ENCODE assay signal across 1 cellular context in the genomic region with DNA sequence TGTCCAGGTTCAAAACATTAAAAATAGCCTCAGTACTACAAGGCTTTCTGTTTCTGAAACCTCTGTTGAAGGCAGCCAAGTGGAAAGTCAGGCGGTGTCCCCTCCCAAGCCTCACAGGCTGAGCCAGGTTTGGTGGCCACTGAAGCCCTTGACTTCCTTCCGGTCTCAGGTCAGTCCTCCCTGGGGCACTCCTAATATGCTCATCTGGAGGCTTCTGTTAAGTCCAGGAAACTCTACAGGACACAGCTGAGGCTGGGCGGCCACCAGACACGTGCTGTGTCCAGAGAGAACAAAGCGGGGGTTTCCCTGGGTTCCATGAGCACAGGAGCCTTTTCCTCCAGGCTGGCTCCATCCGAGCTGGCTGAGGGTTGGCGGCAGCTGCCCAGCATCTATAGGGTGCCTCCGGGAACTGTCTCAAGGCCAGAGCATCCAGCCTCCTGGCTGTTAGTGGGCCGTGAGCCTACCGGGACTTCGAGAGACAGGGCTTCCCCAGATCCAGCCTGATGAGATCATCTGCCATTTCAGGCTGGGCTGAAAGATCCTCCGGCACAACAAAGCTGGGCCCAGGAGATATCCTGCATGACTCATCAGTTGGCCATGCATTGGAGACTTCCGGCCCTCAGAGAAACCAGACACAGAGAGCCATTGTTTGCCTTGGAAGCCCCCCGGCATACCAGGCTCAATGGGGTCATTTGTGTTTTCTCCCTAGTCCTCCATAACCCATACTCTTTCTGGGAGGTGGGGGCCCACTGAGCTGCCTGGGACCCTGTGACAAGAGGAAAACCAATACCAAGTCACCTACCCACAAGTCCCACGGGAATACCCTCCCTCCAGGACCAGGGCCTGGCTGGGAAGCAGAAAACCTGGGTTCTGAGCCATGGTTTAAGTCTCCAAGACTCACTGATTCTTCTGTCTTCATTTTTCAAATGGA.
TF ChIP-seq lines count a peak whose summit lies in the region.

No MANE protein-coding gene starts in this region.

TF ChIP-seq in HepG2, 621 proteins besides CTCF, POLR2A, EP300 and RAD21 (continued from another document):
- TF ChIP-seq SMYD3 (CRISPR knock-in tag; IDR thresholded peaks at IDR 0.05) (peak; percentile 80), RNF2 (conservative IDR thresholded peaks at IDR 0.05; ENCODE audit: low read depth) (peak; percentile 92), CENPX (CRISPR knock-in tag; IDR thresholded peaks at IDR 0.05) (no peak), ZNF557 (CRISPR knock-in tag; IDR thresholded peaks at IDR 0.05) (peak; percentile 38; the same call in 1 of the 2 replicates), FOXP4 (CRISPR knock-in tag; IDR thresholded peaks at IDR 0.05) (peak; percentile 95), ZNF777 (CRISPR knock-in tag; IDR thresholded peaks at IDR 0.05) (0 out of 2 replicates have a peak, but pooled peaks have one; percentile 28), ZNF607 (CRISPR knock-in tag; IDR thresholded peaks at IDR 0.05; ENCODE audit: borderline replicate concordance) (peak; percentile 95), ZNF354B (CRISPR knock-in tag; IDR thresholded peaks at IDR 0.05) (no peak), ZNF180 (CRISPR knock-in tag; IDR thresholded peaks at IDR 0.05; ENCODE audit: borderline replicate concordance, low read depth) (no peak), ZNF768 (CRISPR knock-in tag; IDR thresholded peaks at IDR 0.05) (peak; percentile 84; the same call in 1 of the 2 replicates), RBM39 (IDR thresholded peaks at IDR 0.05; ENCODE audit: low read depth, low read length, poor library complexity, severe bottlenecking) (peak; percentile 80), ZNF83 (CRISPR knock-in tag; IDR thresholded peaks at IDR 0.05; ENCODE audit: borderline replicate concordance) (peak; percentile 20; the same call in 1 of the 2 replicates), ZNF562 (CRISPR knock-in tag; IDR thresholded peaks at IDR 0.05; ENCODE audit: borderline replicate concordance) (no peak), NR2F6 (IDR thresholded peaks at IDR 0.05) (peak; percentile 87), NR2F6 (CRISPR knock-in tag; IDR thresholded peaks at IDR 0.05) (peak; percentile 90), ZNF710 (CRISPR knock-in tag; IDR thresholded peaks at IDR 0.05; ENCODE audit: borderline replicate concordance) (peak; percentile 83; the same call in 1 of the 2 replicates), ZBTB44 (CRISPR knock-in tag; IDR thresholded peaks at IDR 0.05) (no peak), ARID2 (CRISPR knock-in tag; IDR thresholded peaks at IDR 0.05; ENCODE audit: borderline replicate concordance) (peak; percentile 70; the same call in 1 of the 2 replicates), TBL1XR1 (IDR thresholded peaks at IDR 0.05; ENCODE audit: borderline replicate concordance, low read length, partially characterized antibody) (no peak), PAF1 (CRISPR knock-in tag; IDR thresholded peaks at IDR 0.05) (no peak)
- TF ChIP-seq, protein P1, sequence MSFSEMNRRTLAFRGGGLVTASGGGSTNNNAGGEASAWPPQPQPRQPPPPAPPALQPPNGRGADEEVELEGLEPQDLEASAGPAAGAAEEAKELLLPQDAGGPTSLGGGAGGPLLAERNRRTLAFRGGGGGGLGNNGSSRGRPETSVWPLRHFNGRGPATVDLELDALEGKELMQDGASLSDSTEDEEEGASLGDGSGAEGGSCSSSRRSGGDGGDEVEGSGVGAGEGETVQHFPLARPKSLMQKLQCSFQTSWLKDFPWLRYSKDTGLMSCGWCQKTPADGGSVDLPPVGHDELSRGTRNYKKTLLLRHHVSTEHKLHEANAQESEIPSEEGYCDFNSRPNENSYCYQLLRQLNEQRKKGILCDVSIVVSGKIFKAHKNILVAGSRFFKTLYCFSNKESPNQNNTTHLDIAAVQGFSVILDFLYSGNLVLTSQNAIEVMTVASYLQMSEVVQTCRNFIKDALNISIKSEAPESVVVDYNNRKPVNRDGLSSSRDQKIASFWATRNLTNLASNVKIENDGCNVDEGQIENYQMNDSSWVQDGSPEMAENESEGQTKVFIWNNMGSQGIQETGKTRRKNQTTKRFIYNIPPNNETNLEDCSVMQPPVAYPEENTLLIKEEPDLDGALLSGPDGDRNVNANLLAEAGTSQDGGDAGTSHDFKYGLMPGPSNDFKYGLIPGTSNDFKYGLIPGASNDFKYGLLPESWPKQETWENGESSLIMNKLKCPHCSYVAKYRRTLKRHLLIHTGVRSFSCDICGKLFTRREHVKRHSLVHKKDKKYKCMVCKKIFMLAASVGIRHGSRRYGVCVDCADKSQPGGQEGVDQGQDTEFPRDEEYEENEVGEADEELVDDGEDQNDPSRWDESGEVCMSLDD (CRISPR knock-in tag; IDR thresholded peaks at IDR 0.05; ENCODE audit: borderline replicate concordance), result peak; percentile 78; the same call in 1 of the 2 replicates
